8 cellular contexts compared by ENCODE assay signal in genomic region chr19:4968462-4969291, GRCh38. TPM values are rescaled to one million over a fixed set of nuclear protein-coding genes. Genes with fewer than 3 reads are reported as not detected.
A peak's percentile ranks its signal among the peaks of the same experiment; 100 is the strongest.
DNase-seq lines count a peak whose midpoint lies in the region; ATAC-seq, FAIRE-seq and TF ChIP-seq lines count a peak whose summit lies in the region.

Gene KDM4B, plus strand, starts transcription at chr19:4969113. Its CDS starts 63,778 bp downstream, at chr19:5032891.

- peak; percentile 90 for DNase-seq in NCI-H2107 treated with DMSO at 0.1 percent for 48 hours (lab: John Stamatoyannopoulos, UW; ENCODE audit: unreplicated experiment)
- peak; percentile 99 to 100 (median 99) for DNase-seq in body of pancreas
- peak; percentile 86 for DNase-seq in iPS DF 4.7 (ENCODE audit: extremely low read depth, low spot score)
- DNase-seq in skeletal muscle cell (ENCODE audit: low read depth) = peak; percentile 99

- peaks cover 43% of the 10 kb centered on the region for H3K4me1 ChIP-seq in body of pancreas

- no peaks in the 10 kb centered on the region for H3K36me3 ChIP-seq in body of pancreas (replicated peaks in 1 of 2; ENCODE audit: insufficient read depth in 1 of 2, low read depth in 2 of 2)

- H3K27me3 ChIP-seq in body of pancreas = no peaks in the 10 kb centered on the region

- H3K4me3 ChIP-seq in body of pancreas = peak within 1 kb of the TSS; percentile 8 to 41
- peak within 1 kb of the TSS; percentile 75 for H3K4me3 ChIP-seq in skeletal muscle cell (ENCODE audit: low read depth, low read length)

- intact Hi-C loops in body of pancreas (cut with DNase I) = no loop called here

- FAIRE-seq in TTC549 (lab: Jason Lieb, UNC) = peak; percentile 71

- H3K27ac ChIP-seq in 22Rv1 = peak within 1 kb of the TSS; percentile 82
- H3K27ac ChIP-seq in body of pancreas = peak within 1 kb of the TSS; percentile 60 to 69 (median 69)

- 0 to 1% methylated on average over 17 to 51 of the region's 96 CpGs for WGBS in body of pancreas, 2 donors

- TF ChIP-seq CTCF in 22Rv1 (IDR thresholded peaks at IDR 0.05) (no peak), body of pancreas (IDR thresholded peaks at IDR 0.05) (no peak)

- no peaks in the 10 kb centered on the region for H3K9me3 ChIP-seq in body of pancreas

- ATAC-seq in GM18520 (IDR thresholded peaks at IDR 0.05; ENCODE audit: unreplicated experiment) = peak; percentile 90
- ATAC-seq in HG03064 (IDR thresholded peaks at IDR 0.05; ENCODE audit: low read depth, unreplicated experiment) = peak; percentile 88
- peak; percentile 94 for ATAC-seq in body of pancreas

- TF ChIP-seq POLR2A in body of pancreas (IDR thresholded peaks at IDR 0.05) = peak; percentile 78 to 84 (median 79)

RNA-seq across cellular contexts. Expression of gene KDM4B, which starts in this region (rescaled TPM):
- total RNA-seq in body of pancreas = 10 to 100 TPM; 18.9 to 35.3 TPM

Comparison
In these comparisons a context has a peak if more than half of its experiments do, and no peak if none do; other contexts are left out.
1. Peak in every context shown above with its lines: DNase-seq, ATAC-seq, H3K4me3 ChIP-seq and H3K27ac ChIP-seq.